ENCODE assay signal across 14 cellular contexts in genomic region chr3:189714991-189715961, GRCh38.
DNase-seq lines count a peak whose midpoint lies in the region; ATAC-seq and TF ChIP-seq lines count a peak whose summit lies in the region.
"Had no signal": no experiment of that assay in that cellular context is flagged by ENCODE, and none has a peak within 500 bp of the region (broad histone marks: within the 10 kb centered on the region; RNA-seq: fewer than 3 reads in every experiment).

No MANE protein-coding gene starts in this region.

- no peaks in the 10 kb centered on the region for H4K20me1 ChIP-seq in neural progenitor cell (ENCODE audit: low read depth)

- H3K27ac Mint-ChIP-seq in neural progenitor cell (no peak overlapping the region), glutamatergic neuron (ENCODE audit: unreplicated experiment) (no peak overlapping the region)
- H3K27ac Mint-ChIP-seq: effector memory CD8-positive, alpha-beta T cell; memory B cell had no signal

- TF ChIP-seq CTCF in GM12864 (IDR thresholded peaks at IDR 0.05; ENCODE audit: low read depth, low read length, missing control alignments) (no peak), astrocyte of the cerebellum (IDR thresholded peaks at IDR 0.05; ENCODE audit: low read depth, low read length, missing control alignments) (no peak), neural progenitor cell (IDR thresholded peaks at IDR 0.05) (no peak), glutamatergic neuron (IDR thresholded peaks at IDR 0.05; ENCODE audit: partially characterized antibody, unreplicated experiment) (no peak)

- no peaks in the 10 kb centered on the region for H3K9me3 ChIP-seq in neural progenitor cell (ENCODE audit: low read depth)
- H3K9me3 ChIP-seq: vagina had no signal

- H3K4me2 ChIP-seq in neural progenitor cell = no peak overlapping the region

- H2AFZ ChIP-seq in neural progenitor cell (replicated peaks) = peak overlapping the region; percentile 3

- H3K9ac ChIP-seq in neural progenitor cell = no peak overlapping the region

- peak; percentile 35 for ATAC-seq in HG02642 (IDR thresholded peaks at IDR 0.05; ENCODE audit: poor library complexity, unreplicated experiment)
- ATAC-seq: activated T-cell treated with anti-CD3 and anti-CD28 coated beads, Interleukin-2, amount 50 U/mL, for 4 hours; effector memory CD8-positive, alpha-beta T cell; SK-N-SH treated with all-trans-retinoic acid at 6 μM for 48 hours had no signal

- H3K4me3 ChIP-seq in GM12864 (ENCODE audit: low read depth, low read length) (no peak overlapping the region), astrocyte of the cerebellum (ENCODE audit: low read depth, low read length) (no peak overlapping the region), neural progenitor cell (no peak overlapping the region)
- H3K4me3 ChIP-seq: vagina had no signal

- in situ Hi-C loops in astrocyte of the cerebellum (cut with HindIII; ENCODE audit: low sequenced_read_pairs) = no loop called here

- H3K4me1 Mint-ChIP-seq in neural progenitor cell (peaks cover 9% of the 10 kb centered on the region), glutamatergic neuron (ENCODE audit: low read depth, unreplicated experiment) (peaks cover 2% of the 10 kb centered on the region)

- H3K9me3 Mint-ChIP-seq in neural progenitor cell (no peaks in the 10 kb centered on the region), glutamatergic neuron (ENCODE audit: unreplicated experiment) (no peaks in the 10 kb centered on the region)
- H3K9me3 Mint-ChIP-seq: effector memory CD8-positive, alpha-beta T cell; memory B cell had no signal

- H3K79me2 ChIP-seq in neural progenitor cell (ENCODE audit: low read depth) = no peaks in the 10 kb centered on the region

- peaks cover 12% of the 10 kb centered on the region for H3K4me1 ChIP-seq in neural progenitor cell

- no peaks in the 10 kb centered on the region for H3F3A ChIP-seq in neural progenitor cell (ENCODE audit: low read depth)

- H3K36me3 Mint-ChIP-seq in neural progenitor cell (no peaks in the 10 kb centered on the region), glutamatergic neuron (ENCODE audit: unreplicated experiment) (no peaks in the 10 kb centered on the region)
- H3K36me3 Mint-ChIP-seq: memory B cell had no signal

- no peaks in the 10 kb centered on the region for H3K27me3 ChIP-seq in neural progenitor cell
- H3K27me3 ChIP-seq: vagina had no signal

- DNase-seq in GM12864 (ENCODE audit: low read depth) = peak; percentile 8
- DNase-seq in astrocyte of the cerebellum (ENCODE audit: low read depth) = peak; percentile 66
- DNase-seq in neural progenitor cell (ENCODE audit: low spot score) = no peak
- no peak for DNase-seq in ecto neural progenitor cell (ENCODE audit: low spot score)
- no peak for DNase-seq in NCI-H774 (lab: John Stamatoyannopoulos, UW)
- DNase-seq in cerebellar cortex (ENCODE audit: low spot score) = no peak
- no peak for DNase-seq in glutamatergic neuron
- DNase-seq: activated T-cell treated with anti-CD3 and anti-CD28 coated beads, Interleukin-2, amount 50 U/mL, for 4 hours; effector memory CD8-positive, alpha-beta T cell; stimulated activated CD4-positive, alpha-beta T cell treated with anti-CD3 and anti-CD28 coated beads, Interleukin-1b, Interleukin-23, amount 100 ng/mL, for 48 hours had no signal

- H3K27me3 Mint-ChIP-seq in neural progenitor cell (ENCODE audit: insufficient read depth, low read depth) (no peaks in the 10 kb centered on the region), glutamatergic neuron (ENCODE audit: unreplicated experiment) (no peaks in the 10 kb centered on the region)
- H3K27me3 Mint-ChIP-seq: effector memory CD8-positive, alpha-beta T cell; memory B cell had no signal

- H3K4me3 Mint-ChIP-seq in neural progenitor cell (no peak overlapping the region), glutamatergic neuron (ENCODE audit: unreplicated experiment) (no peak overlapping the region)
- H3K4me3 Mint-ChIP-seq: activated T-cell treated with anti-CD3 and anti-CD28 coated beads, Interleukin-2, amount 50 U/mL, for 4 hours; effector memory CD8-positive, alpha-beta T cell; memory B cell had no signal

- no peak overlapping the region for H3K27ac ChIP-seq in neural progenitor cell
- H3K27ac ChIP-seq: vagina had no signal

- H3K36me3 ChIP-seq in neural progenitor cell = no peaks in the 10 kb centered on the region
- H3K36me3 ChIP-seq: vagina had no signal

Comparison
In these comparisons a context has a peak if more than half of its experiments do, and no peak if none do; other contexts are left out.
1. DNase-seq: peak in GM12864 (single experiment) and astrocyte of the cerebellum (single experiment); none in neural progenitor cell (single experiment), ecto neural progenitor cell (single experiment), NCI-H774 (single experiment), cerebellar cortex (single experiment) and glutamatergic neuron (single experiment).